In genomic region chr4:165342340-165342739, GRCh38 we compare ENCODE assay signal across 8 cellular contexts. TPM values are rescaled to one million over a fixed set of nuclear protein-coding genes. Genes with fewer than 3 reads are reported as not detected.
A peak's percentile ranks its signal among the peaks of the same experiment; 100 is the strongest.
DNase-seq lines count a peak whose midpoint lies in the region; ATAC-seq, FAIRE-seq and TF ChIP-seq lines count a peak whose summit lies in the region.
"Not testable (repeated sequence)": the region's sequence is repeated elsewhere in the genome, so short reads cannot be mapped to it uniquely, and the experiment has no call there.
"Had no signal": no experiment of that assay in that cellular context is flagged by ENCODE, and none has a peak within 500 bp of the region (broad histone marks: within the 10 kb centered on the region; RNA-seq: fewer than 3 reads in every experiment).

No MANE protein-coding gene starts in this region.

- dilution Hi-C loops in endothelial cell of umbilical vein (cut with MboI; ENCODE audit: extremely low pct_ligation_motif_present, low sequenced_read_pairs), result not testable (repeated sequence)

- POLR2A ChIA-PET in PC-3 (lab: Charles Lee; ENCODE audit: unreplicated experiment), result interaction anchor here (0.7 kb wide), 1 partner anchor 15 kb away, joined by 12 read pairs; the partner anchor contains the start of gene MSMO1
- POLR2A ChIA-PET in RWPE1 (lab: Yijun Ruan, JAX; ENCODE audit: low non-redundant PET), result not testable (repeated sequence)
- POLR2A ChIA-PET in endothelial cell of umbilical vein (lab: Charles Lee), result interaction anchor here (0.7 kb wide), 3 partner anchors 22 to 810 kb away, joined by 3 to 6 read pairs (median 3); no protein-coding TSS in a partner anchor

- not testable (repeated sequence) for H3K4me1 ChIP-seq in PC-3 (ENCODE audit: insufficient read depth, low read length); endothelial cell of umbilical vein (ENCODE audit: control insufficient read depth, extremely low read depth, insufficient read depth, low read length)

- CTCF ChIA-PET in PC-3 (lab: Charles Lee) (interaction anchor here (0.5 to 2.1 kb wide), 2 partner anchors 12 to 211 kb away, joined by 4 to 11 read pairs; no protein-coding TSS in a partner anchor), RWPE1 (lab: Yijun Ruan, JAX) (interaction anchor here (0.6 to 4.7 kb wide), 4 partner anchors 28 to 215 kb away, joined by 3 to 38 read pairs (median 3); no protein-coding TSS in a partner anchor), endothelial cell of umbilical vein (lab: Charles Lee) (interaction anchor here (1.2 to 12.4 kb wide), 7 partner anchors 9 to 229 kb away, joined by 3 to 347 read pairs (median 10); partner anchors contain the start of gene TMEM192)

- not testable (repeated sequence) for H3K9me2 ChIP-seq in PC-3 (replicated peaks; ENCODE audit: low read length)

- H3K27ac ChIP-seq in 22Rv1 (peak overlapping the region; percentile 14; the same call in 1 of the 2 replicates), RWPE1 (peak overlapping the region; percentile 33; the same call in 1 of the 2 replicates)
- H3K27ac ChIP-seq in PC-3 (ENCODE audit: low read length); endothelial cell of umbilical vein (ENCODE audit: insufficient read depth, low read depth, low read length): not testable (repeated sequence)

- H3K4me3 Mint-ChIP-seq in activated T-cell treated with anti-CD3 and anti-CD28 coated beads, Interleukin-2, amount 50 U/mL, for 72 hours; naive B cell: not testable (repeated sequence)

- H3K9me3 ChIP-seq in PC-3 (ENCODE audit: low read length); endothelial cell of umbilical vein (replicated peaks; ENCODE audit: control insufficient read depth, insufficient read depth, low read length): not testable (repeated sequence)

- ATAC-seq in PC-3; activated T-cell treated with anti-CD3 and anti-CD28 coated beads, Interleukin-2, amount 50 U/mL, for 72 hours (replicated peaks in 1 of 2); naive B cell (ENCODE audit: low read depth in 2 of 2): not testable (repeated sequence)

- not testable (repeated sequence) for H3K4me2 ChIP-seq in PC-3 (ENCODE audit: low read length); endothelial cell of umbilical vein (ENCODE audit: insufficient read depth, low read length)

- DNase-seq in PC-3; RWPE1 (ENCODE audit: low spot score); activated T-cell treated with anti-CD3 and anti-CD28 coated beads, Interleukin-2, amount 50 U/mL, for 72 hours; endothelial cell of umbilical vein (ENCODE audit: low read depth, low spot score); naive B cell: not testable (repeated sequence)

- H3K79me2 ChIP-seq in PC-3 (ENCODE audit: low read length); endothelial cell of umbilical vein (ENCODE audit: control insufficient read depth, insufficient read depth, low read length): not testable (repeated sequence)

- H3K27ac Mint-ChIP-seq in activated T-cell treated with anti-CD3 and anti-CD28 coated beads, Interleukin-2, amount 50 U/mL, for 72 hours, result peak overlapping the region; percentile 57
- H3K27ac Mint-ChIP-seq in naive B cell, result peak overlapping the region in 4 of 6 donors; percentile 26 to 57 (median 42)

- not testable (repeated sequence) for H2AFZ ChIP-seq in PC-3 (ENCODE audit: low read length); endothelial cell of umbilical vein (ENCODE audit: low read depth, low read length)

- not testable (repeated sequence) for H3K27me3 Mint-ChIP-seq in activated T-cell treated with anti-CD3 and anti-CD28 coated beads, Interleukin-2, amount 50 U/mL, for 72 hours (ENCODE audit: low read depth); naive B cell

- TSS peak; percentile 35 for BruUV-seq in PC-3 (replicated peaks; lab: Mats Ljungman, UMichigan)
- TSS peak; percentile 43 for BruUV-seq in endothelial cell of umbilical vein (replicated peaks; lab: Mats Ljungman, UMichigan)

- FAIRE-seq in endothelial cell of umbilical vein (lab: Jason Lieb, UNC), result not testable (repeated sequence)

- not testable (repeated sequence) for H3K4me1 Mint-ChIP-seq in activated T-cell treated with anti-CD3 and anti-CD28 coated beads, Interleukin-2, amount 50 U/mL, for 72 hours (ENCODE audit: low read depth); naive B cell

- H3K27me3 ChIP-seq in PC-3 (ENCODE audit: low read length); endothelial cell of umbilical vein (ENCODE audit: control insufficient read depth in 2 of 2, insufficient read depth in 2 of 2, low read length in 2 of 2): not testable (repeated sequence)

- not testable (repeated sequence) for H3K9ac ChIP-seq in PC-3 (ENCODE audit: low read length); endothelial cell of umbilical vein (replicated peaks; ENCODE audit: extremely low read depth, insufficient read depth, low read length)

- not testable (repeated sequence) for H3K36me3 ChIP-seq in PC-3 (ENCODE audit: low read depth, low read length)
- H3K36me3 ChIP-seq in endothelial cell of umbilical vein (ENCODE audit: control insufficient read depth in 2 of 2, extremely low read depth in 1 of 2, insufficient read depth in 2 of 2, low read length in 2 of 2), result peaks cover 2 to 31% of the 10 kb centered on the region in 2 experiments

- TF ChIP-seq POLR2A in endothelial cell of umbilical vein (IDR thresholded peaks at IDR 0.05; ENCODE audit: low read depth, low read length), result not testable (repeated sequence)

- intact Hi-C loops in PC-3 (cut with micrococcal nuclease), result loop anchor here (5.0 kb wide), 1 partner anchor 135 kb away; the partner anchor contains the start of gene KLHL2
- intact Hi-C loops in endothelial cell of umbilical vein (cut with micrococcal nuclease), result not testable (repeated sequence)

- H4K20me1 ChIP-seq in PC-3 (ENCODE audit: low read length); endothelial cell of umbilical vein (replicated peaks; ENCODE audit: control insufficient read depth, extremely low read depth, insufficient read depth, low read length): not testable (repeated sequence)

- H3K36me3 Mint-ChIP-seq in activated T-cell treated with anti-CD3 and anti-CD28 coated beads, Interleukin-2, amount 50 U/mL, for 72 hours (ENCODE audit: insufficient read depth in 2 of 2); naive B cell: not testable (repeated sequence)

- not testable (repeated sequence) for H3F3A ChIP-seq in PC-3 (ENCODE audit: low read length, unreplicated experiment)

- TF ChIP-seq CTCF in 22Rv1 (IDR thresholded peaks at IDR 0.05); PC-3 (conservative IDR thresholded peaks at IDR 0.05; ENCODE audit: low read depth, low read length); RWPE1 (conservative IDR thresholded peaks at IDR 0.05; ENCODE audit: low read depth); endothelial cell of umbilical vein (IDR thresholded peaks at IDR 0.05; ENCODE audit: extremely low read depth in 1 of 2, insufficient read depth in 1 of 2, low read depth in 1 of 2, low read length in 2 of 2): not testable (repeated sequence)

- H3K9me1 ChIP-seq in endothelial cell of umbilical vein (replicated peaks; ENCODE audit: control insufficient read depth, extremely low read depth, insufficient read depth, low read length), result not testable (repeated sequence)

- H3K9me3 Mint-ChIP-seq in activated T-cell treated with anti-CD3 and anti-CD28 coated beads, Interleukin-2, amount 50 U/mL, for 72 hours; naive B cell: not testable (repeated sequence)

- not testable (repeated sequence) for H3K4me3 ChIP-seq in PC-3 (ENCODE audit: low read length); endothelial cell of umbilical vein (replicated peaks in 1 of 3; ENCODE audit: insufficient read depth in 1 of 3, low read depth in 1 of 3, low read length in 3 of 3)

RNA-seq across cellular contexts. Expression of gene MSMO1, which starts 14.9 kb away (rescaled TPM):
- 30.5 and 37.6 TPM in 2 replicates for total RNA-seq in PC-3 (2014; rRNA removed)
- 10 to 100 TPM; 21.0 to 23.7 TPM for total RNA-seq in activated T-cell treated with anti-CD3 and anti-CD28 coated beads, Interleukin-2, amount 50 U/mL, for 72 hours
- total RNA-seq in endothelial cell of umbilical vein, result 109 and 127 TPM in 2 replicates
- 69.0 and 74.3 TPM in 2 replicates for polyA plus RNA-seq in endothelial cell of umbilical vein
- 60.4 and 61.9 TPM in 2 replicates for polyA plus RNA-seq in endothelial cell of umbilical vein (2011; cell fraction: cytosol; rRNA removed)
- 23.0 and 32.4 TPM in 2 replicates for polyA plus RNA-seq in endothelial cell of umbilical vein (2011; cell fraction: nucleus; rRNA removed)
- 34.5 and 57.2 TPM in 2 replicates for polyA plus RNA-seq in endothelial cell of umbilical vein (2012)
- polyA minus RNA-seq in endothelial cell of umbilical vein, result 56.1 and 58.2 TPM in 2 replicates
- 13.2 TPM for polyA minus RNA-seq in endothelial cell of umbilical vein (2011; cell fraction: cytosol; rRNA and poly(A)+ RNA removed)
- polyA minus RNA-seq in endothelial cell of umbilical vein (2011; cell fraction: nucleus; rRNA and poly(A)+ RNA removed), result 15.4 and 26.9 TPM in 2 replicates
- polyA plus RNA-seq in naive B cell (ENCODE audit: low read depth in 6 of 6), result 10 to 100 TPM; 14.3 to 32.7 (median 22.8) TPM

RNA-seq across cellular contexts. Expression of gene CPE, which starts 36.5 kb away (rescaled TPM):
- total RNA-seq in PC-3 (2014; rRNA removed) (15.4 and 15.5 TPM in 2 replicates), endothelial cell of umbilical vein (8.1 and 9.2 TPM in 2 replicates)
- total RNA-seq in activated T-cell treated with anti-CD3 and anti-CD28 coated beads, Interleukin-2, amount 50 U/mL, for 72 hours, result not detected
- polyA plus RNA-seq in endothelial cell of umbilical vein (2.2 and 2.7 TPM in 2 replicates), naive B cell (ENCODE audit: low read depth in 6 of 6) (not detected)
- 2.6 and 2.7 TPM in 2 replicates for polyA plus RNA-seq in endothelial cell of umbilical vein (2011; cell fraction: cytosol; rRNA removed)
- 1.1 and 1.3 TPM in 2 replicates for polyA plus RNA-seq in endothelial cell of umbilical vein (2011; cell fraction: nucleus; rRNA removed)
- 1.4 and 1.9 TPM in 2 replicates for polyA plus RNA-seq in endothelial cell of umbilical vein (2012)
- polyA minus RNA-seq in endothelial cell of umbilical vein, result 4.4 and 6.5 TPM in 2 replicates
- polyA minus RNA-seq in endothelial cell of umbilical vein (2011; cell fraction: cytosol; rRNA and poly(A)+ RNA removed), result 2.7 TPM
- 0.24 and 0.58 TPM in 2 replicates for polyA minus RNA-seq in endothelial cell of umbilical vein (2011; cell fraction: nucleus; rRNA and poly(A)+ RNA removed)
- total RNA-seq: CD4-positive, alpha-beta T cell; CD8-positive, alpha-beta memory T cell had no signal
- polyA plus RNA-seq: CD8-positive, alpha-beta memory T cell had no signal
